In genomic region chr6:21414065-21414464, GRCh38 we compare ENCODE assay signal across 25 cellular contexts.
"Had no signal": no experiment of that assay in that cellular context is flagged by ENCODE, and none has a peak within 500 bp of the region (broad histone marks: within the 10 kb centered on the region; RNA-seq: fewer than 3 reads in every experiment).

No MANE protein-coding gene starts in this region.

- DNase-seq: activated CD4-positive, alpha-beta T cell treated with anti-CD3 and anti-CD28 coated beads for 48 hours; activated CD4-positive, alpha-beta T cell treated with anti-CD3 and anti-CD28 coated beads, Interleukin-2, amount 50 U/mL, for 4 hours; activated CD8-positive, alpha-beta memory T cell treated with anti-CD3 and anti-CD28 coated beads, Interleukin-2, amount 50 U/mL, for 48 hours; activated CD8-positive, alpha-beta T cell treated with anti-CD3 and anti-CD28 coated beads, Interleukin-2, amount 10 ng/mL, durations not matched to agents 7 days and 5 days; activated effector memory CD4-positive, alpha-beta T cell treated with Interleukin-2 at 50 U/mL for 16 hours; activated naive CD4-positive, alpha-beta T cell; activated T-cell treated with anti-CD3 and anti-CD28 coated beads, Interleukin-2, amount 50 U/mL, for 1 hour; aorta; caudate nucleus; MG63; MV-4-11; NCI-H1092 treated with DMSO at 0.1 percent for 48 hours; NCI-H1436 treated with DMSO at 0.1 percent for 48 hours; NCI-H2107; NCI-H2227 treated with DMSO at 0.1 percent for 48 hours; NCI-H510A; NCI-H526 treated with DMSO at 0.1 percent for 48 hours; NK-92 treated with Interleukin-12 subunit alpha and Interleukin-12 subunit beta, amount 100 ng/mL, for 24 hours; OCI-M1; RPMI8226 had no signal

- H3K4me1 Mint-ChIP-seq: activated naive CD4-positive, alpha-beta T cell treated with anti-CD3 and anti-CD28 coated beads, Interleukin-2, amount 50 U/mL, for 24 hours had no signal

- H3K9me3 Mint-ChIP-seq: activated naive CD4-positive, alpha-beta T cell treated with anti-CD3 and anti-CD28 coated beads, Interleukin-2, amount 50 U/mL, for 24 hours; T-helper 1 cell treated with Interleukin-12 subunit alpha and Interleukin-12 subunit beta and Interleukin-4 antibody, amounts not matched to agents 30 μg/mL and 1 μg/mL, for 36 hours had no signal

- H3K4me3 Mint-ChIP-seq: activated CD8-positive, alpha-beta T cell treated with anti-CD3 and anti-CD28 coated beads, Interleukin-2, amount 10 ng/mL, durations not matched to agents 7 days and 5 days; activated naive CD4-positive, alpha-beta T cell treated with anti-CD3 and anti-CD28 coated beads, Interleukin-2, amount 50 U/mL, for 24 hours; T-helper 1 cell treated with Interleukin-12 subunit alpha and Interleukin-12 subunit beta and Interleukin-4 antibody, amounts not matched to agents 30 μg/mL and 1 μg/mL, for 36 hours had no signal

- ATAC-seq: activated CD4-positive, CD25-positive, alpha-beta regulatory T cell treated with anti-CD3 and anti-CD28 coated beads, Interleukin-2, amount 50 U/mL, for 24 hours; activated CD8-positive, alpha-beta T cell treated with anti-CD3 and anti-CD28 coated beads, Interleukin-2, amount 10 ng/mL, durations not matched to agents 7 days and 5 days; Panc1; Right ventricle myocardium inferior had no signal

- H3K27ac Mint-ChIP-seq: activated CD8-positive, alpha-beta T cell treated with anti-CD3 and anti-CD28 coated beads, Interleukin-2, amount 10 ng/mL, durations not matched to agents 7 days and 5 days; activated naive CD4-positive, alpha-beta T cell treated with anti-CD3 and anti-CD28 coated beads, Interleukin-2, amount 50 U/mL, for 24 hours; T-helper 1 cell treated with Interleukin-12 subunit alpha and Interleukin-12 subunit beta and Interleukin-4 antibody, amounts not matched to agents 30 μg/mL and 1 μg/mL, for 36 hours had no signal

- H3K36me3 Mint-ChIP-seq: activated naive CD4-positive, alpha-beta T cell treated with anti-CD3 and anti-CD28 coated beads, Interleukin-2, amount 50 U/mL, for 24 hours had no signal
